ENCODE assay signal across 19 cellular contexts in the genomic region with DNA sequence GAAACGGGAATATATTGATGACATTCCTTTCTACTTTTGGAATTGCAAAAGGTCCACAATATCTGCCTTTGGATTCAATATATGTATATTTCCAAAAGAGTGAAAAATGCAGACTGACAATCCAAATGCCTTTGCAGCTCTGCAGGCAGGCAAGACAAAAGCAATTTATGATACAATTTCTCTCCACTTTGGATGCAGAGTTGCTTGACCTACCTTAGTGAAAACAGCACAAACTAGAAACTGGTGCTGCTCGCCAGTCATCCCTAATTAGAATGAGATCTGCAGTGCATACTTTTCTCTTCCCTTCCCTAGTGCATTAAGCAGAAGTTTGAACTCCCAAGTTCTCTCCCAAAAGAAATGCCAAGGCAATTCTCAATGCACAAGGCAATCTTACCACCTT. TPM values are rescaled to one million over a fixed set of nuclear protein-coding genes. Genes with fewer than 3 reads are reported as not detected.
DNase-seq lines count a peak whose midpoint lies in the region; ATAC-seq and TF ChIP-seq lines count a peak whose summit lies in the region.
"Had no signal": no experiment of that assay in that cellular context is flagged by ENCODE, and none has a peak within 500 bp of the region (broad histone marks: within the 10 kb centered on the region; RNA-seq: fewer than 3 reads in every experiment).

No MANE protein-coding gene starts in this region.

- H3K4me3 ChIP-seq in HUES48 (ENCODE audit: low read depth, low read length), result no peak overlapping the region
- H3K4me3 ChIP-seq in colonic mucosa, result no peak overlapping the region
- H3K4me3 ChIP-seq: BLaER1 treated with 17β-estradiol and CSF1 and Interleukin-3, amounts not matched to agents 10 nM and 100 nM; breast epithelium; HAP-1; Peyer's patch had no signal

- no peaks in the 10 kb centered on the region for H3K4me1 ChIP-seq in HUES48 (ENCODE audit: control insufficient read depth, insufficient read depth, low read length)
- no peaks in the 10 kb centered on the region for H3K4me1 ChIP-seq in colonic mucosa
- H3K4me1 ChIP-seq: breast epithelium, HAP-1 had no signal

- H3K4me1 Mint-ChIP-seq in activated T-cell treated with anti-CD3 and anti-CD28 coated beads, Interleukin-2, amount 50 U/mL, for 72 hours (ENCODE audit: low read depth), result peaks cover 35% of the 10 kb centered on the region
- H3K4me1 Mint-ChIP-seq in activated T-cell treated with anti-CD3 and anti-CD28 coated beads, Interleukin-2, amount 50 U/mL, for 4 hours (ENCODE audit: low read depth), result peaks cover 49% of the 10 kb centered on the region
- H3K4me1 Mint-ChIP-seq in stimulated activated effector memory CD8-positive, alpha-beta T cell treated with anti-CD3 and anti-CD28 coated beads, Interleukin-12 subunit alpha, Interleukin-12 subunit beta, amount 100 ng/mL, for 72 hours, result peaks cover 39% of the 10 kb centered on the region
- peaks cover 7% of the 10 kb centered on the region for H3K4me1 Mint-ChIP-seq in glutamatergic neuron (ENCODE audit: low read depth, unreplicated experiment)

- no peak for DNase-seq in activated T-cell treated with anti-CD3 and anti-CD28 coated beads, Interleukin-2, amount 50 U/mL, for 72 hours
- no peak for DNase-seq in activated T-cell treated with anti-CD3 and anti-CD28 coated beads, Interleukin-2, amount 50 U/mL, for 4 hours
- peak; percentile 18 for DNase-seq in cerebellum (ENCODE audit: low spot score)
- DNase-seq in stimulated activated effector memory CD8-positive, alpha-beta T cell treated with anti-CD3 and anti-CD28 coated beads, Interleukin-12 subunit alpha, Interleukin-12 subunit beta, amount 100 ng/mL, for 72 hours (ENCODE audit: low spot score in 2 of 2), result no peak
- DNase-seq in GM13976 (ENCODE audit: low spot score), result no peak
- no peak for DNase-seq in glutamatergic neuron
- no peak for DNase-seq in colonic mucosa
- DNase-seq: amniotic stem cell, cortex of kidney, NCI-H187, SIG-M5 had no signal

- H3K36me3 ChIP-seq in HUES48 (ENCODE audit: control insufficient read depth, insufficient read depth, low read length), result peaks cover 4% of the 10 kb centered on the region; the same call in 1 of the 2 replicates
- no peaks in the 10 kb centered on the region for H3K36me3 ChIP-seq in colonic mucosa
- H3K36me3 ChIP-seq: breast epithelium, HAP-1, Peyer's patch had no signal

- no peak overlapping the region for H3K9ac ChIP-seq in HUES48 (ENCODE audit: low read depth, low read length)
- H3K9ac ChIP-seq in colonic mucosa (ENCODE audit: low read depth in 2 of 2, low read length in 2 of 2), result no peak overlapping the region
- H3K9ac ChIP-seq: BLaER1 treated with 17β-estradiol and CSF1 and Interleukin-3, amounts not matched to agents 10 nM and 100 nM had no signal

- H3K9me3 ChIP-seq in HUES48 (ENCODE audit: control insufficient read depth, insufficient read depth, low read length) (no peaks in the 10 kb centered on the region), colonic mucosa (no peaks in the 10 kb centered on the region)
- H3K9me3 ChIP-seq: BLaER1 treated with 17β-estradiol and CSF1 and Interleukin-3, amounts not matched to agents 10 nM and 100 nM; breast epithelium; HAP-1; Peyer's patch had no signal

- intact Hi-C loops in colonic mucosa (cut with DNase I), result no loop called here

- H3K4me3 Mint-ChIP-seq in activated T-cell treated with anti-CD3 and anti-CD28 coated beads, Interleukin-2, amount 50 U/mL, for 72 hours, result peak overlapping the region in 1 of 2 donors; percentile 13
- H3K4me3 Mint-ChIP-seq in activated T-cell treated with anti-CD3 and anti-CD28 coated beads, Interleukin-2, amount 50 U/mL, for 4 hours, result no peak overlapping the region
- H3K4me3 Mint-ChIP-seq in stimulated activated effector memory CD8-positive, alpha-beta T cell treated with anti-CD3 and anti-CD28 coated beads, Interleukin-12 subunit alpha, Interleukin-12 subunit beta, amount 100 ng/mL, for 72 hours, result no peak overlapping the region
- no peak overlapping the region for H3K4me3 Mint-ChIP-seq in glutamatergic neuron (ENCODE audit: unreplicated experiment)
- H3K4me3 Mint-ChIP-seq: activated CD4-positive, alpha-beta memory T cell treated with anti-CD3 and anti-CD28 coated beads for 36 hours had no signal

- H3K27ac ChIP-seq in HUES48 (ENCODE audit: low read depth, low read length) (peak overlapping the region; percentile 42), colonic mucosa (no peak overlapping the region)
- H3K27ac ChIP-seq: BLaER1 treated with 17β-estradiol and CSF1 and Interleukin-3, amounts not matched to agents 10 nM and 100 nM; HL-60; Peyer's patch had no signal

- H3K27ac Mint-ChIP-seq in activated T-cell treated with anti-CD3 and anti-CD28 coated beads, Interleukin-2, amount 50 U/mL, for 72 hours, result peak overlapping the region; percentile 5
- H3K27ac Mint-ChIP-seq in stimulated activated effector memory CD8-positive, alpha-beta T cell treated with anti-CD3 and anti-CD28 coated beads, Interleukin-12 subunit alpha, Interleukin-12 subunit beta, amount 100 ng/mL, for 72 hours, result peak overlapping the region; percentile 58
- H3K27ac Mint-ChIP-seq in glutamatergic neuron (ENCODE audit: unreplicated experiment), result no peak overlapping the region
- H3K27ac Mint-ChIP-seq: activated CD4-positive, alpha-beta memory T cell treated with anti-CD3 and anti-CD28 coated beads for 36 hours had no signal

- no peaks in the 10 kb centered on the region for H3K27me3 Mint-ChIP-seq in activated T-cell treated with anti-CD3 and anti-CD28 coated beads, Interleukin-2, amount 50 U/mL, for 72 hours (ENCODE audit: low read depth)
- H3K27me3 Mint-ChIP-seq in activated T-cell treated with anti-CD3 and anti-CD28 coated beads, Interleukin-2, amount 50 U/mL, for 4 hours (ENCODE audit: low read depth), result no peaks in the 10 kb centered on the region
- peaks cover 3% of the 10 kb centered on the region for H3K27me3 Mint-ChIP-seq in glutamatergic neuron (ENCODE audit: unreplicated experiment)
- H3K27me3 Mint-ChIP-seq: activated CD4-positive, alpha-beta memory T cell treated with anti-CD3 and anti-CD28 coated beads for 36 hours had no signal

- in situ Hi-C loops in GM13976 (cut with MboI; ENCODE audit: low sequenced_read_pairs, unreplicated experiment), result no loop called here

- TF ChIP-seq CTCF in GM13976 (IDR thresholded peaks at IDR 0.05; ENCODE audit: borderline replicate concordance, control extremely low read depth, extremely low read depth, insufficient read depth, missing control alignments) (no peak), glutamatergic neuron (IDR thresholded peaks at IDR 0.05; ENCODE audit: partially characterized antibody, unreplicated experiment) (no peak), colonic mucosa (IDR thresholded peaks at IDR 0.05) (no peak)

- H3K27me3 ChIP-seq in HUES48 (ENCODE audit: control insufficient read depth, insufficient read depth, low read length), result no peaks in the 10 kb centered on the region
- H3K27me3 ChIP-seq in colonic mucosa, result no peaks in the 10 kb centered on the region
- H3K27me3 ChIP-seq: BLaER1 treated with 17β-estradiol and CSF1 and Interleukin-3, amounts not matched to agents 10 nM and 100 nM; breast epithelium; Peyer's patch had no signal

- no peak for ATAC-seq in activated T-cell treated with anti-CD3 and anti-CD28 coated beads, Interleukin-2, amount 50 U/mL, for 72 hours (replicated peaks in 1 of 2)
- ATAC-seq in activated T-cell treated with anti-CD3 and anti-CD28 coated beads, Interleukin-2, amount 50 U/mL, for 4 hours, result no peak
- ATAC-seq in stimulated activated effector memory CD8-positive, alpha-beta T cell treated with anti-CD3 and anti-CD28 coated beads, Interleukin-12 subunit alpha, Interleukin-12 subunit beta, amount 100 ng/mL, for 72 hours, result no peak
- ATAC-seq: HepG2 had no signal

- peaks cover 4% of the 10 kb centered on the region in 2 donors for H3K36me3 Mint-ChIP-seq in activated T-cell treated with anti-CD3 and anti-CD28 coated beads, Interleukin-2, amount 50 U/mL, for 72 hours (ENCODE audit: insufficient read depth in 2 of 2)
- H3K36me3 Mint-ChIP-seq in activated T-cell treated with anti-CD3 and anti-CD28 coated beads, Interleukin-2, amount 50 U/mL, for 4 hours (ENCODE audit: insufficient read depth), result peaks cover 12% of the 10 kb centered on the region
- peaks cover 4% of the 10 kb centered on the region for H3K36me3 Mint-ChIP-seq in stimulated activated effector memory CD8-positive, alpha-beta T cell treated with anti-CD3 and anti-CD28 coated beads, Interleukin-12 subunit alpha, Interleukin-12 subunit beta, amount 100 ng/mL, for 72 hours
- H3K36me3 Mint-ChIP-seq in glutamatergic neuron (ENCODE audit: unreplicated experiment), result no peaks in the 10 kb centered on the region

- peaks cover 0 to 2% of the 10 kb centered on the region in 2 donors for H3K9me3 Mint-ChIP-seq in activated T-cell treated with anti-CD3 and anti-CD28 coated beads, Interleukin-2, amount 50 U/mL, for 72 hours
- H3K9me3 Mint-ChIP-seq in activated T-cell treated with anti-CD3 and anti-CD28 coated beads, Interleukin-2, amount 50 U/mL, for 4 hours, result no peaks in the 10 kb centered on the region
- no peaks in the 10 kb centered on the region for H3K9me3 Mint-ChIP-seq in stimulated activated effector memory CD8-positive, alpha-beta T cell treated with anti-CD3 and anti-CD28 coated beads, Interleukin-12 subunit alpha, Interleukin-12 subunit beta, amount 100 ng/mL, for 72 hours
- peaks cover 4% of the 10 kb centered on the region for H3K9me3 Mint-ChIP-seq in glutamatergic neuron (ENCODE audit: unreplicated experiment)
- H3K9me3 Mint-ChIP-seq: activated CD4-positive, alpha-beta memory T cell treated with anti-CD3 and anti-CD28 coated beads for 36 hours had no signal

RNA-seq across cellular contexts. Expression of a gene that starts 56.8 kb away (rescaled TPM):
- 10 to 100 TPM; 44.3 to 60.9 TPM for total RNA-seq in activated T-cell treated with anti-CD3 and anti-CD28 coated beads, Interleukin-2, amount 50 U/mL, for 72 hours
- total RNA-seq in activated T-cell treated with anti-CD3 and anti-CD28 coated beads, Interleukin-2, amount 50 U/mL, for 4 hours, result 10 to 100 TPM; 16.4 to 19.2 (median 17.4) TPM
- 59.1 TPM for total RNA-seq in cerebellum
- total RNA-seq in glutamatergic neuron (ENCODE audit: unreplicated experiment), result 74.7 TPM
- total RNA-seq in colonic mucosa, result 10 to 100 TPM; 53.2 to 66.0 TPM

RNA-seq across cellular contexts. Expression of a gene that starts 57.2 kb away (rescaled TPM):
- 10 to 100 TPM; 23.7 to 24.7 TPM for total RNA-seq in activated T-cell treated with anti-CD3 and anti-CD28 coated beads, Interleukin-2, amount 50 U/mL, for 72 hours
- 10 to 100 TPM; 60.6 to 61.8 (median 61.6) TPM for total RNA-seq in activated T-cell treated with anti-CD3 and anti-CD28 coated beads, Interleukin-2, amount 50 U/mL, for 4 hours
- total RNA-seq in cerebellum, result 40.7 TPM
- 95.3 TPM for total RNA-seq in glutamatergic neuron (ENCODE audit: unreplicated experiment)
- total RNA-seq in colonic mucosa, result 10 to 100 TPM in 1 of 2 donors, 1 to 10 TPM in 1; 9.7 to 18.0 TPM
